In the genomic region with DNA sequence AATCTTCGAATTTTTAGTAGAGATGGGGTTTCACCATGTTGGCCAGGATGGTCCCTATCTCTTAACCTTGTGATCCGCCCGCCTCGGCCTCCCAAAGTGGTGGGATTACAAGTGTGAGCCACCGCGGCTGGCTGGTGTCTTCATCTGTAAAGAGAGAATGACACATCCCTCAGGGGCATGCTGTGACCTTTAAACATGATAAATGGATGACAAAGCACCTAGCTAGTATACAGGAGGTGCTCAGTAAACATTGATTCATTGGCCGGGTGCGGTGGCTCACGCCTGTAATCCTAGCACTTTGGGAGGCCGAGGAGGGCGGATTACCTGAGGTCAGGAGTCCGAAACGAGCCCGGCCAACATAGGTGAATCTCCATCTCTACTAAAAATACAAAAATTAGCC, we compare ENCODE assay signal across 7 cellular contexts. TPM values are rescaled to one million over a fixed set of nuclear protein-coding genes. Genes with fewer than 3 reads are reported as not detected.
"Had no signal": no experiment of that assay in that cellular context is flagged by ENCODE, and none has a peak within 500 bp of the region (broad histone marks: within the 10 kb centered on the region; RNA-seq: fewer than 3 reads in every experiment).

No MANE protein-coding gene starts in this region.

RNA-seq across cellular contexts. Expression of a gene that starts 6.0 kb away (rescaled TPM):
- total RNA-seq: astrocyte, dermis microvascular lymphatic vessel endothelial cell, fibroblast of lung, fibroblast of villous mesenchyme, glomerular endothelial cell had no signal
- polyA plus RNA-seq: fibroblast of lung had no signal

RNA-seq across cellular contexts. Expression of a gene that starts 42.4 kb away (rescaled TPM):
- total RNA-seq: activated CD8-positive, alpha-beta T cell treated with anti-CD3 and anti-CD28 coated beads for 36 hours; activated T-helper 17 cell treated with anti-CD3 and anti-CD28 coated beads, Interleukin-2, amount 50 U/mL, for 72 hours; dermis microvascular lymphatic vessel endothelial cell had no signal
